ENCODE assay signal across 29 cellular contexts in genomic region chr12:46783881-46784280, GRCh38. TPM values are rescaled to one million over a fixed set of nuclear protein-coding genes. Genes with fewer than 3 reads are reported as not detected.
"Had no signal": no experiment of that assay in that cellular context is flagged by ENCODE, and none has a peak within 500 bp of the region (broad histone marks: within the 10 kb centered on the region; RNA-seq: fewer than 3 reads in every experiment).

No MANE protein-coding gene starts in this region.

- H3K27me3 ChIP-seq: dorsolateral prefrontal cortex, left lung, ovary, spleen, suprapubic skin, tibial artery, upper lobe of right lung had no signal

- ATAC-seq: activated naive CD8-positive, alpha-beta T cell treated with anti-CD3 and anti-CD28 coated beads, Interleukin-2, amount 50 U/mL, for 24 hours; left lung; lower lobe of right lung; natural killer cell treated with Interleukin-12 subunit alpha and Interleukin-12 subunit beta and Interleukin-15 and Interleukin-18, amount 100 ng/mL, for 72 hours; T-helper 17 cell; upper lobe of right lung had no signal

- H3K27ac Mint-ChIP-seq: activated CD4-positive, alpha-beta memory T cell treated with anti-CD3 and anti-CD28 coated beads for 36 hours; activated CD4-positive, alpha-beta T cell treated with anti-CD3 and anti-CD28 coated beads, Interleukin-2, amount 10 ng/mL, durations not matched to agents 24 days and 14 days; activated naive CD4-positive, alpha-beta T cell treated with anti-CD3 and anti-CD28 coated beads, Interleukin-2, amount 50 U/mL, for 24 hours; activated naive CD8-positive, alpha-beta T cell treated with anti-CD3 and anti-CD28 coated beads, Interleukin-2, amount 50 U/mL, for 24 hours; activated T-cell treated with anti-CD3 and anti-CD28 coated beads, Interleukin-2, amount 50 U/mL, for 24 hours; natural killer cell treated with Interleukin-12 subunit alpha and Interleukin-12 subunit beta and Interleukin-15 and Interleukin-18, amount 100 ng/mL, for 72 hours; T-helper 17 cell had no signal

- H3K9me3 ChIP-seq: left lung, lower lobe of right lung, ovary, prostate gland, spleen, suprapubic skin, tibial artery, upper lobe of right lung had no signal

- H3K9me3 Mint-ChIP-seq: activated CD4-positive, alpha-beta memory T cell treated with anti-CD3 and anti-CD28 coated beads for 36 hours; activated naive CD4-positive, alpha-beta T cell treated with anti-CD3 and anti-CD28 coated beads, Interleukin-2, amount 50 U/mL, for 24 hours; activated naive CD8-positive, alpha-beta T cell treated with anti-CD3 and anti-CD28 coated beads, Interleukin-2, amount 50 U/mL, for 24 hours; activated T-cell treated with anti-CD3 and anti-CD28 coated beads, Interleukin-2, amount 50 U/mL, for 24 hours; natural killer cell treated with Interleukin-12 subunit alpha and Interleukin-12 subunit beta and Interleukin-15 and Interleukin-18, amount 100 ng/mL, for 72 hours had no signal

- H3K27ac ChIP-seq: coronary artery, dorsolateral prefrontal cortex, left lung, lower lobe of right lung, ovary, prostate gland, spleen, suprapubic skin, tibial artery, upper lobe of right lung had no signal

- H3K36me3 Mint-ChIP-seq: activated CD4-positive, alpha-beta memory T cell treated with anti-CD3 and anti-CD28 coated beads for 36 hours; activated naive CD4-positive, alpha-beta T cell treated with anti-CD3 and anti-CD28 coated beads, Interleukin-2, amount 50 U/mL, for 24 hours; natural killer cell treated with Interleukin-12 subunit alpha and Interleukin-12 subunit beta and Interleukin-15 and Interleukin-18, amount 100 ng/mL, for 72 hours had no signal

- H3K36me3 ChIP-seq: left lung, lower lobe of right lung, ovary, prostate gland, spleen, suprapubic skin, tibial artery, upper lobe of right lung had no signal

- DNase-seq: activated CD4-positive, alpha-beta memory T cell treated with anti-CD3 and anti-CD28 coated beads for 36 hours; activated CD4-positive, alpha-beta T cell treated with anti-CD3 and anti-CD28 coated beads, Interleukin-2, amount 10 ng/mL, durations not matched to agents 24 days and 14 days; activated CD4-positive, CD25-positive, alpha-beta regulatory T cell treated with anti-CD3 and anti-CD28 coated beads, Interleukin-2, amount 50 U/mL, for 72 hours; activated CD8-positive, alpha-beta memory T cell treated with anti-CD3 and anti-CD28 coated beads, Interleukin-2, amount 50 U/mL, for 48 hours; activated gamma-delta T cell; activated naive CD8-positive, alpha-beta T cell treated with anti-CD3 and anti-CD28 coated beads, Interleukin-2, amount 50 U/mL, for 24 hours; activated T-cell treated with anti-CD3 and anti-CD28 coated beads, Interleukin-2, amount 50 U/mL, for 24 hours; dorsolateral prefrontal cortex; effector memory CD4-positive, alpha-beta T cell; head of caudate nucleus; hypothalamus; kidney glomerular epithelial cell; left lung; lower lobe of right lung; mesendoderm; ovary; spleen; stimulated activated naive CD4-positive, alpha-beta T cell; T-helper 17 cell; T1000; tibial artery; upper lobe of right lung had no signal

- H3K4me1 Mint-ChIP-seq: T-helper 17 cell had no signal

- H3K4me3 Mint-ChIP-seq: activated CD4-positive, alpha-beta memory T cell treated with anti-CD3 and anti-CD28 coated beads for 36 hours; activated CD4-positive, alpha-beta T cell treated with anti-CD3 and anti-CD28 coated beads, Interleukin-2, amount 10 ng/mL, durations not matched to agents 24 days and 14 days; activated naive CD4-positive, alpha-beta T cell treated with anti-CD3 and anti-CD28 coated beads, Interleukin-2, amount 50 U/mL, for 24 hours; activated naive CD8-positive, alpha-beta T cell treated with anti-CD3 and anti-CD28 coated beads, Interleukin-2, amount 50 U/mL, for 24 hours; activated T-cell treated with anti-CD3 and anti-CD28 coated beads, Interleukin-2, amount 50 U/mL, for 24 hours; natural killer cell treated with Interleukin-12 subunit alpha and Interleukin-12 subunit beta and Interleukin-15 and Interleukin-18, amount 100 ng/mL, for 72 hours; T-helper 17 cell had no signal

- H3K4me1 ChIP-seq: left lung, lower lobe of right lung, prostate gland, spleen, upper lobe of right lung had no signal

- H3K4me3 ChIP-seq: coronary artery, dorsolateral prefrontal cortex, left lung, lower lobe of right lung, ovary, prostate gland, spleen, suprapubic skin, tibial artery, upper lobe of right lung had no signal

RNA-seq across cellular contexts. Expression of gene SLC38A4, which starts 41.9 kb away (rescaled TPM):
- total RNA-seq: activated CD4-positive, alpha-beta memory T cell treated with anti-CD3 and anti-CD28 coated beads for 36 hours; activated CD4-positive, alpha-beta T cell treated with anti-CD3 and anti-CD28 coated beads, Interleukin-2, amount 10 ng/mL, durations not matched to agents 24 days and 14 days; epithelial cell of proximal tubule; mononuclear cell; natural killer cell treated with Interleukin-12 subunit alpha and Interleukin-12 subunit beta and Interleukin-15 and Interleukin-18, amount 100 ng/mL, for 72 hours; T-helper 17 cell had no signal
